Comparison of ENCODE assay signal across 11 cellular contexts in genomic region chr1:218463194-218464156, GRCh38.
DNase-seq lines count a peak whose midpoint lies in the region; ATAC-seq and TF ChIP-seq lines count a peak whose summit lies in the region.
"Had no signal": no experiment of that assay in that cellular context is flagged by ENCODE, and none has a peak within 500 bp of the region (broad histone marks: within the 10 kb centered on the region; RNA-seq: fewer than 3 reads in every experiment).

No MANE protein-coding gene starts in this region.

- H3K9me2 ChIP-seq in PC-9 (ENCODE audit: insufficient read depth), result no peaks in the 10 kb centered on the region

- POLR2A ChIA-PET in PC-9 (lab: Charles Lee; ENCODE audit: unreplicated experiment), result interaction anchor here (0.6 kb wide), 1 partner anchor 118 kb away, joined by 6 read pairs; the partner anchor contains the start of gene TGFB2
- POLR2A ChIA-PET in naive thymus-derived CD8-positive, alpha-beta T cell (lab: Charles Lee), result no interaction called here

- H3K27ac ChIP-seq in PC-9, result no peak overlapping the region

- peaks cover 14% of the 10 kb centered on the region for H3K4me1 ChIP-seq in PC-9 (replicated peaks; ENCODE audit: insufficient read depth)

- H3K27ac Mint-ChIP-seq in nephron, result peak overlapping the region; percentile 70 to 96 (median 73)
- no peak overlapping the region for H3K27ac Mint-ChIP-seq in naive thymus-derived CD8-positive, alpha-beta T cell
- no peak overlapping the region for H3K27ac Mint-ChIP-seq in activated naive CD4-positive, alpha-beta T cell treated with anti-CD3 and anti-CD28 coated beads, Interleukin-2, amount 10 ng/mL, durations not matched to agents 7 days and 5 days

- no peak for ATAC-seq in HG03469 (IDR thresholded peaks at IDR 0.05; ENCODE audit: unreplicated experiment)
- ATAC-seq in naive thymus-derived CD8-positive, alpha-beta T cell, result no peak
- ATAC-seq in GM18511 (IDR thresholded peaks at IDR 0.05; ENCODE audit: unreplicated experiment), result no peak

- no peak overlapping the region for H2AFZ ChIP-seq in PC-9

- no peak overlapping the region for H3K4me3 Mint-ChIP-seq in nephron
- no peak overlapping the region for H3K4me3 Mint-ChIP-seq in naive thymus-derived CD8-positive, alpha-beta T cell
- H3K4me3 Mint-ChIP-seq in activated naive CD4-positive, alpha-beta T cell treated with anti-CD3 and anti-CD28 coated beads, Interleukin-2, amount 10 ng/mL, durations not matched to agents 7 days and 5 days, result no peak overlapping the region

- no peaks in the 10 kb centered on the region for H3K36me3 Mint-ChIP-seq in nephron (ENCODE audit: low read depth)
- H3K36me3 Mint-ChIP-seq in naive thymus-derived CD8-positive, alpha-beta T cell, result no peaks in the 10 kb centered on the region
- H3K36me3 Mint-ChIP-seq in activated naive CD4-positive, alpha-beta T cell treated with anti-CD3 and anti-CD28 coated beads, Interleukin-2, amount 10 ng/mL, durations not matched to agents 7 days and 5 days, result no peaks in the 10 kb centered on the region

- no peaks in the 10 kb centered on the region for H3K79me2 ChIP-seq in PC-9 (ENCODE audit: low read depth)

- H3K4me1 Mint-ChIP-seq in nephron, result peaks cover 76% of the 10 kb centered on the region
- H3K4me1 Mint-ChIP-seq in naive thymus-derived CD8-positive, alpha-beta T cell, result no peaks in the 10 kb centered on the region
- no peaks in the 10 kb centered on the region for H3K4me1 Mint-ChIP-seq in activated naive CD4-positive, alpha-beta T cell treated with anti-CD3 and anti-CD28 coated beads, Interleukin-2, amount 10 ng/mL, durations not matched to agents 7 days and 5 days

- DNase-seq in AG10803 (ENCODE audit: low read depth), result peak; percentile 74
- peak in 1 of 2 experiments; percentile 49 for DNase-seq in PC-9
- DNase-seq in epithelial cell of proximal tubule (ENCODE audit: low read depth), result no peak
- DNase-seq in naive thymus-derived CD8-positive, alpha-beta T cell, result no peak
- DNase-seq in activated naive CD4-positive, alpha-beta T cell treated with anti-CD3 and anti-CD28 coated beads, Interleukin-2, amount 10 ng/mL, durations not matched to agents 7 days and 5 days, result no peak
- DNase-seq: Calu3; effector CD8-positive, alpha-beta T cell; stimulated activated CD4-positive, alpha-beta T cell treated with anti-CD3 and anti-CD28 coated beads, Interleukin-4, amount 100 ng/mL, for 1 hour had no signal

- H3K4me2 ChIP-seq in PC-9, result no peak overlapping the region

- H3K9me3 ChIP-seq in PC-9 (ENCODE audit: insufficient read depth, low read depth), result peaks cover 5% of the 10 kb centered on the region; the same call in 1 of the 2 replicates

- no peaks in the 10 kb centered on the region for H3K36me3 ChIP-seq in PC-9 (ENCODE audit: low read depth)

- H3F3A ChIP-seq in PC-9 (ENCODE audit: insufficient read depth, low read depth), result peaks cover 6% of the 10 kb centered on the region; the same call in 1 of the 2 replicates

- TF ChIP-seq CTCF in AG10803 (conservative IDR thresholded peaks at IDR 0.05; ENCODE audit: low read length), result no peak
- no peak for TF ChIP-seq CTCF in PC-9 (conservative IDR thresholded peaks at IDR 0.05)
- TF ChIP-seq CTCF in epithelial cell of proximal tubule (conservative IDR thresholded peaks at IDR 0.05; ENCODE audit: low read depth, low read length), result no peak
- no peak for TF ChIP-seq CTCF in nephron (IDR thresholded peaks at IDR 0.05; ENCODE audit: unreplicated experiment in 3 of 3)

- no peaks in the 10 kb centered on the region for H3K27me3 ChIP-seq in PC-9 (ENCODE audit: insufficient read depth, low read depth)

- H3K4me3 ChIP-seq in AG10803 (ENCODE audit: low read length) (no peak overlapping the region; the same call in 1 of the 2 replicates), PC-9 (no peak overlapping the region), epithelial cell of proximal tubule (ENCODE audit: low read depth, low read length) (peak overlapping the region; percentile 28)

- no peaks in the 10 kb centered on the region for H3K27me3 Mint-ChIP-seq in nephron (ENCODE audit: low read depth)
- peaks cover 0 to 3% (median 0%) of the 10 kb centered on the region in 5 donors for H3K27me3 Mint-ChIP-seq in naive thymus-derived CD8-positive, alpha-beta T cell
- H3K27me3 Mint-ChIP-seq in activated naive CD4-positive, alpha-beta T cell treated with anti-CD3 and anti-CD28 coated beads, Interleukin-2, amount 10 ng/mL, durations not matched to agents 7 days and 5 days, result no peaks in the 10 kb centered on the region

- intact Hi-C loops in PC-9 (cut with micrococcal nuclease; ENCODE audit: unreplicated experiment), result loop anchor here (1.0 to 2.0 kb wide), 4 partner anchors 13 to 211 kb away; partner anchors contain the start of gene TGFB2

- CTCF ChIA-PET in PC-9 (lab: Charles Lee), result no interaction called here
- CTCF ChIA-PET in activated naive CD4-positive, alpha-beta T cell treated with anti-CD3 and anti-CD28 coated beads, Interleukin-2, amount 10 ng/mL, durations not matched to agents 7 days and 5 days (lab: Charles Lee), result no interaction called here

- H3K9me3 Mint-ChIP-seq in nephron, result no peaks in the 10 kb centered on the region
- H3K9me3 Mint-ChIP-seq in naive thymus-derived CD8-positive, alpha-beta T cell, result no peaks in the 10 kb centered on the region
- no peaks in the 10 kb centered on the region for H3K9me3 Mint-ChIP-seq in activated naive CD4-positive, alpha-beta T cell treated with anti-CD3 and anti-CD28 coated beads, Interleukin-2, amount 10 ng/mL, durations not matched to agents 7 days and 5 days

- no peaks in the 10 kb centered on the region for H4K20me1 ChIP-seq in PC-9 (ENCODE audit: insufficient read depth)

- BruUV-seq in PC-9 (replicated peaks; lab: Mats Ljungman, UMichigan), result TSS peak; percentile 90

Comparison
In these comparisons a context has a peak if more than half of its experiments do, and no peak if none do; other contexts are left out.
1. H3K27ac Mint-ChIP-seq: peak in nephron (3 of 3); none in naive thymus-derived CD8-positive, alpha-beta T cell (0 of 10) and activated naive CD4-positive, alpha-beta T cell treated with anti-CD3 and anti-CD28 coated beads, Interleukin-2, amount 10 ng/mL, durations not matched to agents 7 days and 5 days (single experiment).